ENCODE assay signal across 8 cellular contexts in genomic region chr1:113929750-113930498, GRCh38. TPM values are rescaled to one million over a fixed set of nuclear protein-coding genes. Genes with fewer than 3 reads are reported as not detected.
DNase-seq lines count a peak whose midpoint lies in the region; ATAC-seq, FAIRE-seq and TF ChIP-seq lines count a peak whose summit lies in the region.

No MANE protein-coding gene starts in this region.

- 0 to 2% (median 0%) methylated on average over 27 to 64 of the region's 64 CpGs for WGBS in ovary, 3 donors

- no peak for TF ChIP-seq POLR2A in ovary (IDR thresholded peaks at IDR 0.05)

- H3K4me1 ChIP-seq in ovary (ENCODE audit: insufficient read depth): peaks cover 10% of the 10 kb centered on the region
- H3K4me1 ChIP-seq in upper lobe of right lung: peaks cover 36% of the 10 kb centered on the region

- H3K27me3 ChIP-seq in ovary (no peaks in the 10 kb centered on the region), upper lobe of right lung (no peaks in the 10 kb centered on the region)

- peak overlapping the region; percentile 66 for H3K27ac ChIP-seq in 22Rv1
- H3K27ac ChIP-seq in ovary: peak overlapping the region; percentile 82 to 89
- H3K27ac ChIP-seq in upper lobe of right lung: peak overlapping the region; percentile 96

- no peak for FAIRE-seq in RCC 7860 (lab: Jason Lieb, UNC)

- H3K36me3 ChIP-seq in ovary: no peaks in the 10 kb centered on the region
- no peaks in the 10 kb centered on the region for H3K36me3 ChIP-seq in upper lobe of right lung

- ATAC-seq in GM18502 (IDR thresholded peaks at IDR 0.05; ENCODE audit: poor library complexity, unreplicated experiment) (peak; percentile 36), HG02973 (IDR thresholded peaks at IDR 0.05; ENCODE audit: unreplicated experiment) (peak; percentile 23), upper lobe of right lung (peak; percentile 66)

- H3K9me3 ChIP-seq in ovary: no peaks in the 10 kb centered on the region
- H3K9me3 ChIP-seq in upper lobe of right lung: no peaks in the 10 kb centered on the region

- peak overlapping the region; percentile 76 for H3K4me3 ChIP-seq in ovary
- H3K4me3 ChIP-seq in upper lobe of right lung: peak overlapping the region; percentile 83

- DNase-seq in RCC 7860 (ENCODE audit: low spot score) (peak; percentile 25), globus pallidus (ENCODE audit: low spot score) (peak; percentile 47), ovary (peak in 4 of 5 donors; percentile 32 to 68 (median 41)), upper lobe of right lung (peak; percentile 85)
- peak; percentile 50 for DNase-seq in activated gamma-delta T cell treated with anti-CD3 and anti-CD28 coated beads, Interleukin-2, amount 50 U/mL, for 16 hours (ENCODE audit: low read depth)

- TF ChIP-seq EP300 in ovary (IDR thresholded peaks at IDR 0.05): no peak

- intact Hi-C loops in ovary (cut with DNase I): loop anchor here in 2 of 4 donors (2.0 kb wide), 1 partner anchor 25 kb away; the partner anchor contains the start of genes AP4B1 (in 2 of the 2) and DCLRE1B (in 2 of the 2)
- intact Hi-C loops in upper lobe of right lung (cut with DNase I): no loop called here

- TF ChIP-seq CTCF in 22Rv1 (IDR thresholded peaks at IDR 0.05) (peak; percentile 44), ovary (IDR thresholded peaks at IDR 0.05) (no peak), upper lobe of right lung (IDR thresholded peaks at IDR 0.05) (no peak)

RNA-seq across cellular contexts. Expression of gene HIPK1, which starts 0.8 kb away (rescaled TPM):
- total RNA-seq in ovary: 10 to 100 TPM; 35.5 to 77.0 (median 68.3) TPM
- polyA plus RNA-seq in ovary: 10 to 100 TPM; 17.5 to 46.9 TPM
- 77.8 TPM for total RNA-seq in upper lobe of right lung

RNA-seq across cellular contexts. Expression of gene DCLRE1B, which starts 24.8 kb away (rescaled TPM):
- total RNA-seq in ovary: 1 to 10 TPM; 2.4 to 6.8 (median 5.0) TPM
- polyA plus RNA-seq in ovary: 1 to 10 TPM; 3.6 to 7.1 TPM
- total RNA-seq in upper lobe of right lung: 6.6 TPM

RNA-seq across cellular contexts. Expression of gene AP4B1, which starts 25.3 kb away (rescaled TPM):
- total RNA-seq in ovary (10 to 100 TPM; 14.4 to 23.3 (median 16.9) TPM), upper lobe of right lung (16.1 TPM)
- polyA plus RNA-seq in ovary: 10 to 100 TPM; 15.2 to 23.7 TPM

RNA-seq across cellular contexts. Expression of gene BCL2L15, which starts 42.5 kb away (rescaled TPM):
- total RNA-seq in ovary (1 to 10 TPM in 3 of 7 donors, under 1 TPM in 4; 0.18 to 6.7 (median 0.88) TPM), upper lobe of right lung (1.8 TPM)
- under 1 TPM; 0.21 to 0.40 TPM for polyA plus RNA-seq in ovary

RNA-seq across cellular contexts. Expression of gene OLFML3, which starts 49.4 kb away (rescaled TPM):
- 100 to 1,000 TPM in 5 of 7 donors, 10 to 100 TPM in 2; 69.7 to 157 (median 119) TPM for total RNA-seq in ovary
- 100 to 1,000 TPM; 139 to 240 TPM for polyA plus RNA-seq in ovary
- total RNA-seq in upper lobe of right lung: 43.5 TPM

Comparison
In these comparisons a context has a peak if more than half of its experiments do, and no peak if none do; other contexts are left out.
1. Peak in every context shown above with its lines: DNase-seq, ATAC-seq, H3K4me3 ChIP-seq and H3K27ac ChIP-seq.
2. DNase-seq: peak in every context shown above with its lines; median percentile 85 in upper lobe of right lung; 50 in activated gamma-delta T cell treated with anti-CD3 and anti-CD28 coated beads, Interleukin-2, amount 50 U/mL, for 16 hours; 47 in globus pallidus; 41 in ovary; 25 in RCC 7860.